8 cellular contexts compared by ENCODE assay signal in the genomic region with DNA sequence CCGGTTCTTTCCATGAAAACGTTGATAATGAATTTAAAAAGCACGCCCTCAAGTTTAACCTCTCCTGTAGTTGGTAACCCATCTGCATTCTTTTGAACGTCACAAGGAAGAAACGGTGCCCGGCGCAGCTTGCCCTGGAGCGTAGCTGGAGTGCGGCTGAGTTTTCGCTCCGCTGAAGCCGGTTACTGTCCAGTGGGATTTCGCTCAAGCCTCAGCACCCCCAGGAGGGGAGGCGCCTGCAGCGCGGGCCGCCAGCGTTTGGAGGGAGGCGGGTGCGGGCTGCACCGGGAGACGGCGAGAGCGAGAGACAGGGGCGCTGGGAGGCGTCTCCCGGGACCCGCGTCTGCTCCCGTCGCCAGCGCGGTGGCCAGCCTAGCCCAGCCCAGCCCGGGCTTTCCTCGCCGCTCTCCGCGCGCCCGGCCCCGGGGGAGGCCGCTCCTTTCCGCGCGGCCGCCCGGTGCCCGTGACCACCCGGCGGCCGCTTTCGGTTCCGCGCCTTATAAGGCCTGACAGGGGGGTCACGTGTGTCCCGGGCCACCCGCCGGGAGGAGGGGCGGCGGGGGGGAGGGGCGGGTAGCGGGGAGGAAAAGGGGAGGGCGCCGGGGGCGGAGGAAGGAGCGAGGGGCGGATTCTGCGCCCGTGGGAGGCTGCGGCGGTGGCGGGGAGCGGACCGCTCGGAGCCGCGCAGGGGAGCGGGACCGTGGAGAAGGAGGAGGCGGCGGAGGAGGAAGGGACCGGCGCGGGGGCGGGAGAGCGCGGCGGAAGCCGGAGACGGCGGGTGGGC. TPM values are rescaled to one million over a fixed set of nuclear protein-coding genes. Genes with fewer than 3 reads are reported as not detected.
A peak's percentile ranks its signal among the peaks of the same experiment; 100 is the strongest.
DNase-seq lines count a peak whose midpoint lies in the region; ATAC-seq and TF ChIP-seq lines count a peak whose summit lies in the region.

No MANE protein-coding gene starts in this region.

- TF ChIP-seq CTCF in MCF 10A (IDR thresholded peaks at IDR 0.05; ENCODE audit: unreplicated experiment), result no peak

- CTCF ChIA-PET in MCF 10A (lab: Yijun Ruan, JAX), result interaction anchor here (0.8 to 2.1 kb wide), 2 partner anchors 77 to 79 kb away, joined by 4 to 15 read pairs; a partner anchor contains a TSS

- intact Hi-C loops in MCF 10A (cut with micrococcal nuclease), result loop anchor here (2.0 to 10.0 kb wide), 2 partner anchors 13 to 175 kb away; no protein-coding TSS in a partner anchor

- peaks cover 4% of the 10 kb centered on the region for H3K36me3 Mint-ChIP-seq in MCF 10A (ENCODE audit: insufficient read depth, unreplicated experiment)

- no peaks in the 10 kb centered on the region for H3K27me3 Mint-ChIP-seq in MCF 10A (ENCODE audit: insufficient read depth, unreplicated experiment)

- ATAC-seq in HG02840 (IDR thresholded peaks at IDR 0.05; ENCODE audit: low FRiP score, unreplicated experiment), result peak; percentile 67

- peak overlapping the region; percentile 82 to 99 (median 95) for H3K27ac ChIP-seq in skin epidermis

- peak overlapping the region; percentile 84 for H3K4me3 Mint-ChIP-seq in MCF 10A (ENCODE audit: unreplicated experiment)

- peaks cover 6% of the 10 kb centered on the region for H3K4me1 Mint-ChIP-seq in MCF 10A (ENCODE audit: insufficient read depth, unreplicated experiment)

- H3K4me3 ChIP-seq in skin epidermis, result peak overlapping the region; percentile 59 to 87 (median 72)

- peak overlapping the region; percentile 84 for H3K27ac Mint-ChIP-seq in MCF 10A (ENCODE audit: low read depth, unreplicated experiment)

- peaks cover 14% of the 10 kb centered on the region for H3K9me3 Mint-ChIP-seq in MCF 10A (ENCODE audit: unreplicated experiment)

- POLR2A ChIA-PET in MCF 10A (lab: Yijun Ruan, JAX), result interaction anchor here (0.7 to 6.9 kb wide), 12 partner anchors 9 to 372 kb away, joined by 3 to 96 read pairs (median 8); a partner anchor contains a TSS

- no TSS peak for BruUV-seq in MCF 10A (replicated peaks; lab: Mats Ljungman, UMichigan)

- peak; percentile 44 for DNase-seq in NCI-H2029 (lab: John Stamatoyannopoulos, UW)
- no peak for DNase-seq in NCI-H2029 treated with DMSO at 0.1 percent for 48 hours (lab: John Stamatoyannopoulos, UW)
- DNase-seq in NCI-H1694 (lab: John Stamatoyannopoulos, UW), result peak; percentile 27
- peak; percentile 88 for DNase-seq in UCSD-AML1 (lab: John Stamatoyannopoulos, UW; ENCODE audit: unreplicated experiment)
- DNase-seq in MCF 10A (ENCODE audit: unreplicated experiment), result peak; percentile 82
- peak; percentile 90 for DNase-seq in iPS-NIHi11 (ENCODE audit: low spot score)

RNA-seq across cellular contexts. Expression of a gene that starts 8.3 kb away (rescaled TPM):
- total RNA-seq in MCF 10A (2022), result 18.4 and 22.3 TPM in 2 replicates
